8 cellular contexts compared by ENCODE assay signal in genomic region chr1:143424491-143425032, GRCh38.
DNase-seq lines count a peak whose midpoint lies in the region; ATAC-seq and TF ChIP-seq lines count a peak whose summit lies in the region.
"Not testable (repeated sequence)": the region's sequence is repeated elsewhere in the genome, so short reads cannot be mapped to it uniquely, and the experiment has no call there.

No MANE protein-coding gene starts in this region.

- TF ChIP-seq CTCF in AG04449 (IDR thresholded peaks at IDR 0.05; ENCODE audit: insufficient read depth, low read length, missing control alignments); HFFc6 (IDR thresholded peaks at IDR 0.05); astrocyte of the cerebellum (IDR thresholded peaks at IDR 0.05; ENCODE audit: low read depth, low read length, missing control alignments); fibroblast of the aortic adventitia (IDR thresholded peaks at IDR 0.05; ENCODE audit: insufficient read depth, low read length); left ventricle myocardium inferior (IDR thresholded peaks at IDR 0.05; ENCODE audit: borderline replicate concordance): not testable (repeated sequence)

- not testable (repeated sequence) for H4K91ac ChIP-seq in mesenchymal stem cell (ENCODE audit: low read length)

- intact Hi-C loops in activated CD4-positive, alpha-beta T cell treated with anti-CD3 and anti-CD28 coated beads for 36 hours (cut with DNase I, micrococcal nuclease); left ventricle myocardium inferior (cut with micrococcal nuclease): not testable (repeated sequence)

- not testable (repeated sequence) for H3K4ac ChIP-seq in mesenchymal stem cell (ENCODE audit: low read depth in 1 of 2, low read length in 2 of 2)

- ATAC-seq in activated CD4-positive, alpha-beta T cell treated with anti-CD3 and anti-CD28 coated beads for 36 hours, result not testable (repeated sequence)

- not testable (repeated sequence) for H3K27ac ChIP-seq in left ventricle myocardium inferior (replicated peaks); mesenchymal stem cell (ENCODE audit: low read length, poor library complexity, severe bottlenecking)

- H3K4me2 ChIP-seq in mesenchymal stem cell (ENCODE audit: low read length, poor library complexity, severe bottlenecking), result peak overlapping the region; percentile 61
- not testable (repeated sequence) for H3K4me2 ChIP-seq in skeletal muscle satellite cell (ENCODE audit: low read length)

- H3K4me3 ChIP-seq in AG04449 (ENCODE audit: low read depth, low read length) (peak overlapping the region; percentile 40), astrocyte of the cerebellum (ENCODE audit: low read depth, low read length) (peak overlapping the region; percentile 22), fibroblast of the aortic adventitia (ENCODE audit: low read depth, low read length) (peak overlapping the region; percentile 48), left ventricle myocardium inferior (peak overlapping the region; percentile 33), mesenchymal stem cell (ENCODE audit: insufficient read depth in 1 of 2, low read depth in 1 of 2, low read length in 2 of 2) (peak overlapping the region in 1 of 2 experiments; percentile 65), skeletal muscle satellite cell (ENCODE audit: low read length) (peak overlapping the region; percentile 57)

- DNase-seq in AG04449 (ENCODE audit: low read depth, low spot score); HFFc6; astrocyte of the cerebellum (ENCODE audit: low read depth); fibroblast of the aortic adventitia (ENCODE audit: low read depth); left ventricle myocardium inferior; mesenchymal stem cell: not testable (repeated sequence)
- peak; percentile 3 for DNase-seq in activated CD4-positive, alpha-beta T cell treated with anti-CD3 and anti-CD28 coated beads for 36 hours

- H3K9ac ChIP-seq in mesenchymal stem cell (ENCODE audit: low read length); skeletal muscle satellite cell (ENCODE audit: low read depth, low read length): not testable (repeated sequence)

- H4K8ac ChIP-seq in mesenchymal stem cell (ENCODE audit: low read length), result not testable (repeated sequence)

- not testable (repeated sequence) for H3K36me3 ChIP-seq in left ventricle myocardium inferior; mesenchymal stem cell (ENCODE audit: control insufficient read depth in 1 of 2, insufficient read depth in 2 of 2, low read depth in 1 of 2, low read length in 2 of 2); skeletal muscle satellite cell (ENCODE audit: insufficient read depth, low read length)

- not testable (repeated sequence) for H3K18ac ChIP-seq in mesenchymal stem cell (ENCODE audit: low read depth in 1 of 2, low read length in 2 of 2)

- not testable (repeated sequence) for H2BK120ac ChIP-seq in mesenchymal stem cell (ENCODE audit: low read depth, low read length)

- not testable (repeated sequence) for H3K4me1 Mint-ChIP-seq in HFFc6 (ENCODE audit: low read depth); activated CD4-positive, alpha-beta T cell treated with anti-CD3 and anti-CD28 coated beads for 36 hours

- H3K23ac ChIP-seq in mesenchymal stem cell (ENCODE audit: low read length in 2 of 2), result not testable (repeated sequence)

- not testable (repeated sequence) for H3K9me3 Mint-ChIP-seq in HFFc6; activated CD4-positive, alpha-beta T cell treated with anti-CD3 and anti-CD28 coated beads for 36 hours (ENCODE audit: low read depth)

- peak overlapping the region; percentile 74 for H3K4me3 Mint-ChIP-seq in HFFc6
- not testable (repeated sequence) for H3K4me3 Mint-ChIP-seq in activated CD4-positive, alpha-beta T cell treated with anti-CD3 and anti-CD28 coated beads for 36 hours

- not testable (repeated sequence) for H3K27me3 ChIP-seq in left ventricle myocardium inferior (ENCODE audit: low read depth); mesenchymal stem cell (ENCODE audit: control insufficient read depth in 1 of 2, insufficient read depth in 1 of 2, low read length in 2 of 2); skeletal muscle satellite cell (ENCODE audit: control insufficient read depth, insufficient read depth, low read length)

- H2BK12ac ChIP-seq in mesenchymal stem cell (ENCODE audit: low read length in 2 of 2), result not testable (repeated sequence)

- H2BK5ac ChIP-seq in mesenchymal stem cell (ENCODE audit: low read depth, low read length, poor library complexity, severe bottlenecking), result not testable (repeated sequence)

- not testable (repeated sequence) for H3K14ac ChIP-seq in mesenchymal stem cell (ENCODE audit: low read length in 2 of 2)

- H2AK5ac ChIP-seq in mesenchymal stem cell (ENCODE audit: low read length, severe bottlenecking), result not testable (repeated sequence)

- not testable (repeated sequence) for H3K9me3 ChIP-seq in left ventricle myocardium inferior (replicated peaks); mesenchymal stem cell (ENCODE audit: control insufficient read depth, low read length); skeletal muscle satellite cell (replicated peaks; ENCODE audit: low read length)

- not testable (repeated sequence) for H3K36me3 Mint-ChIP-seq in HFFc6 (ENCODE audit: low read depth); activated CD4-positive, alpha-beta T cell treated with anti-CD3 and anti-CD28 coated beads for 36 hours (ENCODE audit: low read depth)

- WGBS in mesenchymal stem cell, result no CpG with 5 or more reads among the region's 35 CpGs

- not testable (repeated sequence) for H3K79me1 ChIP-seq in mesenchymal stem cell (replicated peaks; ENCODE audit: low read length, poor library complexity, severe bottlenecking)

- CTCF ChIA-PET in AG04449 (lab: Yijun Ruan, JAX); activated CD4-positive, alpha-beta T cell treated with anti-CD3 and anti-CD28 coated beads for 36 hours (lab: Charles Lee): not testable (repeated sequence)

- H3K27me3 Mint-ChIP-seq in HFFc6 (ENCODE audit: insufficient read depth); activated CD4-positive, alpha-beta T cell treated with anti-CD3 and anti-CD28 coated beads for 36 hours: not testable (repeated sequence)

- H3K27ac Mint-ChIP-seq in HFFc6; activated CD4-positive, alpha-beta T cell treated with anti-CD3 and anti-CD28 coated beads for 36 hours: not testable (repeated sequence)

- not testable (repeated sequence) for H3K4me1 ChIP-seq in left ventricle myocardium inferior; mesenchymal stem cell (ENCODE audit: control insufficient read depth, insufficient read depth, low read depth, low read length); skeletal muscle satellite cell (ENCODE audit: control insufficient read depth, insufficient read depth, low read length)

- in situ Hi-C loops in astrocyte of the cerebellum (cut with HindIII; ENCODE audit: low sequenced_read_pairs), result not testable (repeated sequence)

- H2AFZ ChIP-seq in mesenchymal stem cell (ENCODE audit: low read depth, low read length), result not testable (repeated sequence)

- POLR2A ChIA-PET in AG04449 (lab: Yijun Ruan, JAX); activated CD4-positive, alpha-beta T cell treated with anti-CD3 and anti-CD28 coated beads for 36 hours (lab: Charles Lee): not testable (repeated sequence)

- H2BK15ac ChIP-seq in mesenchymal stem cell (ENCODE audit: low read depth, poor library complexity, severe bottlenecking), result not testable (repeated sequence)
